ENCODE assay signal across 1 cellular context in genomic region chr6:127420558-127420957, GRCh38.
TF ChIP-seq lines count a peak whose summit lies in the region.

No MANE protein-coding gene starts in this region.

TF ChIP-seq in HEK293, 187 proteins besides CTCF, POLR2A, EP300 and RAD21 (continued from another document):
- no peak for TF ChIP-seq ZNF280D (tag by site-specific recombination; IDR thresholded peaks at IDR 0.05)
- no peak for TF ChIP-seq ZNF174 (tag by site-specific recombination; IDR thresholded peaks at IDR 0.05)
- no peak for TF ChIP-seq ZBTB49 (tag by site-specific recombination; IDR thresholded peaks at IDR 0.05; ENCODE audit: low read depth)
- 0 out of 2 replicates have a peak, but pooled peaks have one; percentile 12 for TF ChIP-seq ZNF335 (tag by site-specific recombination; conservative IDR thresholded peaks at IDR 0.05)
- TF ChIP-seq PRDM10 (tag by site-specific recombination; IDR thresholded peaks at IDR 0.05) = peak; percentile 51; the same call in 1 of the 2 replicates
- TF ChIP-seq MZF1 (tag by site-specific recombination; IDR thresholded peaks at IDR 0.05; ENCODE audit: borderline replicate concordance) = peak; percentile 67; the same call in 1 of the 2 replicates
- no peak for TF ChIP-seq ZNF366 (tag by site-specific recombination; conservative IDR thresholded peaks at IDR 0.05)
- no peak for TF ChIP-seq KLF10 (tag by site-specific recombination; IDR thresholded peaks at IDR 0.05)
- TF ChIP-seq ZNF133 (tag by site-specific recombination; IDR thresholded peaks at IDR 0.05) = no peak
- TF ChIP-seq ZNF549 (tag by site-specific recombination; IDR thresholded peaks at IDR 0.05) = no peak
- peak; percentile 19; the same call in 1 of the 2 replicates for TF ChIP-seq ZNF654 (tag by site-specific recombination; IDR thresholded peaks at IDR 0.05; ENCODE audit: low read depth)
- no peak for TF ChIP-seq GLI4 (tag by site-specific recombination; IDR thresholded peaks at IDR 0.05)
- TF ChIP-seq ZNF175 (tag by site-specific recombination; IDR thresholded peaks at IDR 0.05) = no peak
- no peak for TF ChIP-seq ZNF610 (tag by site-specific recombination; IDR thresholded peaks at IDR 0.05; ENCODE audit: borderline replicate concordance)
- no peak for TF ChIP-seq ZEB2 (tag by site-specific recombination; IDR thresholded peaks at IDR 0.05)
- peak; percentile 51; the same call in 1 of the 2 replicates for TF ChIP-seq ZBTB20 (tag by site-specific recombination; IDR thresholded peaks at IDR 0.05)
- 0 out of 2 replicates have a peak, but pooled peaks have one; percentile 25 for TF ChIP-seq ZNF2 (tag by site-specific recombination; IDR thresholded peaks at IDR 0.05)
- TF ChIP-seq ZNF23 (tag by site-specific recombination; IDR thresholded peaks at IDR 0.05; ENCODE audit: borderline replicate concordance) = no peak
- no peak for TF ChIP-seq ZNF140 (tag by site-specific recombination; IDR thresholded peaks at IDR 0.05)
- no peak for TF ChIP-seq ZNF157 (tag by site-specific recombination; IDR thresholded peaks at IDR 0.05)
- TF ChIP-seq ZSCAN30 (tag by site-specific recombination; IDR thresholded peaks at IDR 0.05) = no peak
